In genomic region chr20:57928181-57928967, GRCh38 we compare ENCODE assay signal across 14 cellular contexts.
DNase-seq lines count a peak whose midpoint lies in the region; ATAC-seq and TF ChIP-seq lines count a peak whose summit lies in the region.
"Had no signal": no experiment of that assay in that cellular context is flagged by ENCODE, and none has a peak within 500 bp of the region (broad histone marks: within the 10 kb centered on the region; RNA-seq: fewer than 3 reads in every experiment).

No MANE protein-coding gene starts in this region.

- H3K4me3 ChIP-seq in adipocyte (ENCODE audit: low read length) (no peak overlapping the region), neuronal stem cell (ENCODE audit: low read length in 2 of 2) (no peak overlapping the region), GM23338 (no peak overlapping the region)
- H3K4me3 ChIP-seq: Peyer's patch had no signal

- peaks cover 29% of the 10 kb centered on the region for H3K9me3 Mint-ChIP-seq in stimulated activated memory B cell treated with anti-CD40 and anti-IgM and Interleukin-4, amounts not matched to agents 10 μg/mL and 1 μg/mL and 100 μg/mL, for 72 hours
- peaks cover 16% of the 10 kb centered on the region for H3K9me3 Mint-ChIP-seq in GM23338

- no peak overlapping the region for H3K23ac ChIP-seq in neuronal stem cell (ENCODE audit: low read depth, low read length, poor library complexity)

- H3K36me3 ChIP-seq in adipocyte (ENCODE audit: control insufficient read depth, insufficient read depth, low read length, severe bottlenecking) (no peaks in the 10 kb centered on the region), neuronal stem cell (replicated peaks in 1 of 2; ENCODE audit: control insufficient read depth in 2 of 2, insufficient read depth in 2 of 2, low read length in 2 of 2) (no peaks in the 10 kb centered on the region), GM23338 (ENCODE audit: insufficient read depth) (0 out of 2 replicates have a peak, but pooled peaks cover 7% of the 10 kb centered on the region)
- H3K36me3 ChIP-seq: Peyer's patch had no signal

- no peaks in the 10 kb centered on the region for H3K36me3 Mint-ChIP-seq in stimulated activated memory B cell treated with anti-CD40 and anti-IgM and Interleukin-4, amounts not matched to agents 10 μg/mL and 1 μg/mL and 100 μg/mL, for 72 hours
- peaks cover 7% of the 10 kb centered on the region for H3K36me3 Mint-ChIP-seq in GM23338 (ENCODE audit: low read depth)
- H3K36me3 Mint-ChIP-seq: T-cell had no signal

- H3K4me1 Mint-ChIP-seq in stimulated activated memory B cell treated with anti-CD40 and anti-IgM and Interleukin-4, amounts not matched to agents 10 μg/mL and 1 μg/mL and 100 μg/mL, for 72 hours: no peaks in the 10 kb centered on the region
- H3K4me1 Mint-ChIP-seq in GM23338: peaks cover 5% of the 10 kb centered on the region
- H3K4me1 Mint-ChIP-seq: memory B cell, T-cell had no signal

- H3K4me2 ChIP-seq in neuronal stem cell (ENCODE audit: insufficient read depth, low read length, poor library complexity, severe bottlenecking) (no peak overlapping the region), GM23338 (no peak overlapping the region)

- no peak overlapping the region for H4K8ac ChIP-seq in neuronal stem cell (ENCODE audit: low read depth, low read length)

- H3K9ac ChIP-seq in adipocyte (ENCODE audit: low read length): no peak overlapping the region
- no peak overlapping the region for H3K9ac ChIP-seq in neuronal stem cell (ENCODE audit: low read depth, low read length, poor library complexity)

- H3F3A ChIP-seq in GM23338 (replicated peaks; ENCODE audit: low read depth): no peaks in the 10 kb centered on the region

- no peak overlapping the region for H3K14ac ChIP-seq in neuronal stem cell (ENCODE audit: low read length)

- H2BK15ac ChIP-seq in neuronal stem cell (ENCODE audit: low read length): no peak overlapping the region

- no peak overlapping the region for H3K4ac ChIP-seq in neuronal stem cell (ENCODE audit: low read length)

- peak; percentile 21 for DNase-seq in AG08396 (ENCODE audit: low spot score)
- DNase-seq in H4 (ENCODE audit: low spot score): peak; percentile 70
- DNase-seq in adipocyte (ENCODE audit: low read depth): peak; percentile 75
- peak; percentile 73 for DNase-seq in islet precursor cell
- DNase-seq in neuronal stem cell (ENCODE audit: low spot score): no peak
- DNase-seq in GM23338 (ENCODE audit: low spot score): no peak
- DNase-seq: glutamatergic neuron, NCI-H1105 treated with DMSO at 0.1 percent for 48 hours, Peyer's patch, retina, T-cell had no signal

- peaks cover 5% of the 10 kb centered on the region for H3K4me1 ChIP-seq in adipocyte (ENCODE audit: control insufficient read depth, insufficient read depth, low read length)
- peaks cover 0 to 3% of the 10 kb centered on the region in 2 donors for H3K4me1 ChIP-seq in neuronal stem cell (ENCODE audit: control insufficient read depth in 2 of 2, insufficient read depth in 1 of 2, low read depth in 1 of 2, low read length in 2 of 2)
- H3K4me1 ChIP-seq in GM23338 (ENCODE audit: insufficient read depth): no peaks in the 10 kb centered on the region
- H3K4me1 ChIP-seq: Peyer's patch had no signal

- no peak overlapping the region for H3K18ac ChIP-seq in neuronal stem cell (ENCODE audit: low read length)

- H4K20me1 ChIP-seq in GM23338 (replicated peaks; ENCODE audit: insufficient read depth): no peaks in the 10 kb centered on the region

- no peak overlapping the region for H4K91ac ChIP-seq in neuronal stem cell (ENCODE audit: low read depth, low read length, poor library complexity)

- H3K79me2 ChIP-seq in GM23338 (replicated peaks; ENCODE audit: insufficient read depth): no peaks in the 10 kb centered on the region

- H2AK5ac ChIP-seq in neuronal stem cell (ENCODE audit: low read depth, low read length): no peak overlapping the region

- ATAC-seq in HG03039 (IDR thresholded peaks at IDR 0.05; ENCODE audit: unreplicated experiment) (no peak), GM23338 (no peak)
- ATAC-seq in stimulated activated memory B cell treated with anti-CD40 and anti-IgM and Interleukin-4, amounts not matched to agents 10 μg/mL and 1 μg/mL and 100 μg/mL, for 72 hours: no peak
- ATAC-seq: T-cell had no signal

- H3K27ac Mint-ChIP-seq in stimulated activated memory B cell treated with anti-CD40 and anti-IgM and Interleukin-4, amounts not matched to agents 10 μg/mL and 1 μg/mL and 100 μg/mL, for 72 hours: no peak overlapping the region
- H3K27ac Mint-ChIP-seq in GM23338: no peak overlapping the region
- H3K27ac Mint-ChIP-seq: memory B cell, T-cell had no signal

- TF ChIP-seq CTCF in GM23338 (conservative IDR thresholded peaks at IDR 0.05; ENCODE audit: low read depth in 2 of 2): no peak

- H3K27me3 Mint-ChIP-seq in stimulated activated memory B cell treated with anti-CD40 and anti-IgM and Interleukin-4, amounts not matched to agents 10 μg/mL and 1 μg/mL and 100 μg/mL, for 72 hours: peaks cover 22% of the 10 kb centered on the region
- no peaks in the 10 kb centered on the region for H3K27me3 Mint-ChIP-seq in GM23338 (ENCODE audit: insufficient read depth, low read depth, poor library complexity)

- no peak overlapping the region for H2BK120ac ChIP-seq in neuronal stem cell (ENCODE audit: low read depth, low read length)

- peaks cover 5% of the 10 kb centered on the region; the same call in 1 of the 2 replicates for H3K9me2 ChIP-seq in GM23338 (ENCODE audit: insufficient read depth)

- H2BK5ac ChIP-seq in neuronal stem cell (ENCODE audit: low read length): no peak overlapping the region

- WGBS in neuronal stem cell (ENCODE audit: extremely low coverage in 2 of 2, insufficient read length in 2 of 2, insufficient replicate concordance in 1 of 2), 2 donors: no CpG with 5 or more reads among the region's 2 CpGs

- no peak overlapping the region for H3K4me3 Mint-ChIP-seq in stimulated activated memory B cell treated with anti-CD40 and anti-IgM and Interleukin-4, amounts not matched to agents 10 μg/mL and 1 μg/mL and 100 μg/mL, for 72 hours
- H3K4me3 Mint-ChIP-seq in GM23338: no peak overlapping the region
- H3K4me3 Mint-ChIP-seq: memory B cell, T-cell had no signal

- peaks cover 31% of the 10 kb centered on the region for H3K27me3 ChIP-seq in adipocyte (replicated peaks; ENCODE audit: control insufficient read depth, insufficient read depth, low read length)
- H3K27me3 ChIP-seq in neuronal stem cell (ENCODE audit: control insufficient read depth in 3 of 3, insufficient read depth in 3 of 3, low read depth in 1 of 3, low read length in 3 of 3): no peaks in the 10 kb centered on the region
- H3K27me3 ChIP-seq in GM23338 (ENCODE audit: insufficient read depth): no peaks in the 10 kb centered on the region
- H3K27me3 ChIP-seq: Peyer's patch had no signal

- no peak overlapping the region for H3K27ac ChIP-seq in neuronal stem cell (replicated peaks; ENCODE audit: low read length)
- H3K27ac ChIP-seq in GM23338 (ENCODE audit: low read depth): no peak overlapping the region
- H3K27ac ChIP-seq: Peyer's patch had no signal

- H3K79me1 ChIP-seq in neuronal stem cell (ENCODE audit: low read depth, low read length): no peaks in the 10 kb centered on the region

- H3K9me3 ChIP-seq in adipocyte (ENCODE audit: control insufficient read depth, low read length): peaks cover 22% of the 10 kb centered on the region
- H3K9me3 ChIP-seq in neuronal stem cell (replicated peaks in 1 of 2; ENCODE audit: control insufficient read depth in 2 of 2, insufficient read depth in 1 of 2, low read depth in 1 of 2, low read length in 2 of 2): peaks cover 0 to 3% of the 10 kb centered on the region in 2 donors

- no peak overlapping the region for H2AFZ ChIP-seq in neuronal stem cell (ENCODE audit: low read length)
- no peak overlapping the region for H2AFZ ChIP-seq in GM23338

- H2BK12ac ChIP-seq in neuronal stem cell (ENCODE audit: low read length): no peak overlapping the region

TF ChIP-seq in GM23338, 12 proteins besides CTCF, POLR2A, EP300 and RAD21:
- TF ChIP-seq EZH2phosphoT487 (IDR thresholded peaks at IDR 0.05; ENCODE audit: unreplicated experiment): no peak
- no peak for TF ChIP-seq POLR2AphosphoS5 (IDR thresholded peaks at IDR 0.05; ENCODE audit: low read depth)

Comparison
In these comparisons a context has a peak if more than half of its experiments do, and no peak if none do; other contexts are left out.
1. DNase-seq: peak in AG08396 (single experiment), H4 (single experiment), adipocyte (single experiment) and islet precursor cell (single experiment); none in neuronal stem cell (single experiment) and GM23338 (single experiment).